7 cellular contexts compared by ENCODE assay signal in genomic region chr11:2892215-2893020, GRCh38. TPM values are rescaled to one million over a fixed set of nuclear protein-coding genes. Genes with fewer than 3 reads are reported as not detected.
A peak's percentile ranks its signal among the peaks of the same experiment; 100 is the strongest.
DNase-seq lines count a peak whose midpoint lies in the region; ATAC-seq, FAIRE-seq and TF ChIP-seq lines count a peak whose summit lies in the region.

No MANE protein-coding gene starts in this region.

- TF ChIP-seq CTCF in VCaP (conservative IDR thresholded peaks at IDR 0.05) = peak; percentile 95

- no peak for TF ChIP-seq POLR2A in GM12892 (IDR thresholded peaks at IDR 0.05; ENCODE audit: low read depth, low read length)

- peak overlapping the region; percentile 82 for H3K27ac ChIP-seq in VCaP

- FAIRE-seq in GM12892 (lab: Jason Lieb, UNC) = peak; percentile 89

- no peak for ATAC-seq in HG02610 (IDR thresholded peaks at IDR 0.05; ENCODE audit: unreplicated experiment)

- DNase-seq in GM12892 (ENCODE audit: insufficient read length) (peak; percentile 78), NCI-H1105 (lab: John Stamatoyannopoulos, UW) (peak; percentile 81), cerebellar cortex (ENCODE audit: low spot score) (peak; percentile 50), kidney tubule cell (ENCODE audit: low spot score) (peak; percentile 65)
- DNase-seq in stimulated activated CD4-positive, alpha-beta T cell treated with anti-CD3 and anti-CD28 coated beads, Interleukin-4, amount 100 ng/mL, for 1 hour = peak; percentile 68

RNA-seq across cellular contexts. Expression of gene CDKN1C, which starts 6.8 kb away (rescaled TPM):
- polyA plus RNA-seq in GM12892 (2012; ENCODE audit: missing spikeins) = not detected

RNA-seq across cellular contexts. Expression of gene PHLDA2, which starts 36.8 kb away (rescaled TPM):
- not detected for polyA plus RNA-seq in GM12892 (2012; ENCODE audit: missing spikeins)
